1 cellular context compared by ENCODE assay signal in the genomic region with DNA sequence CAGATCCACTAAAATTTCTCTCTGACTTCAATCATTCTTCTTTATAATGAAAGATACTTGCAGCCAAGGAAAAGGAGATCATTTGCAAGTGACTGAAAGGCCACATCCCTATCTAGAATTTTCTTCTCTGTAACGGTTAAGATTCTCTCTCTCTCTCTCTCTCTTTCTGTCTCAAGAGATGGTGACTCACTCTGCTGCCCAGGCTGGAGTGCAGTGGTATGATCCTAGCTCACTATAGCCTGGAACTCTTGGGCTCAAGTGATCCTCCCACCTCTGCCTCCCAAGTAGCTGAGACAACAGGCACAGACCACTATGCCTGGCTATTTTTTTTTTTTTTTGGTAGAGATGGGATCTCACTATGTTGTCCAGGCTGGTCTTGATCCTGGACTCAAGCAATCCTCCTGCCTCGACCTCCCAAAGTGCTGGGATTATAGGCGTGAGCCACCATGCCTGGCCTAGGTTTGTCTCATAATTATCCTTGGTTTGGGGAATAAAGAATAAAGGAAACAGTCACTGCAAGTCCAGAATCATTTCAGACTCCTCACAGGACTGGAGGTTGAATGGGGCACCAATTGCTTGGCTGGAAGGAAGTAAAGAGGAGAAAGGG.
TF ChIP-seq lines count a peak whose summit lies in the region.

No MANE protein-coding gene starts in this region.

TF ChIP-seq in K562, 482 proteins besides CTCF, POLR2A, EP300 and RAD21 (continued from another document):
- TF ChIP-seq RBM39 (optimal IDR thresholded peaks at IDR 0.05; ENCODE audit: low read depth, low read length) (no peak), ZNF121 (CRISPR knock-in tag; conservative IDR thresholded peaks at IDR 0.05) (peak; percentile 93), ZNF584 (CRISPR knock-in tag; IDR thresholded peaks at IDR 0.05; ENCODE audit: low read depth) (no peak), ZNF668 (CRISPR knock-in tag; IDR thresholded peaks at IDR 0.05) (no peak), FOSL1 (tag; conservative IDR thresholded peaks at IDR 0.05) (peak; percentile 90), EZH2 (IDR thresholded peaks at IDR 0.05; ENCODE audit: borderline replicate concordance, low read depth, low read length) (no peak), RBM25 (IDR thresholded peaks at IDR 0.05; ENCODE audit: low read depth, low read length, severe bottlenecking) (peak; percentile 14)
- TF ChIP-seq, protein P1, sequence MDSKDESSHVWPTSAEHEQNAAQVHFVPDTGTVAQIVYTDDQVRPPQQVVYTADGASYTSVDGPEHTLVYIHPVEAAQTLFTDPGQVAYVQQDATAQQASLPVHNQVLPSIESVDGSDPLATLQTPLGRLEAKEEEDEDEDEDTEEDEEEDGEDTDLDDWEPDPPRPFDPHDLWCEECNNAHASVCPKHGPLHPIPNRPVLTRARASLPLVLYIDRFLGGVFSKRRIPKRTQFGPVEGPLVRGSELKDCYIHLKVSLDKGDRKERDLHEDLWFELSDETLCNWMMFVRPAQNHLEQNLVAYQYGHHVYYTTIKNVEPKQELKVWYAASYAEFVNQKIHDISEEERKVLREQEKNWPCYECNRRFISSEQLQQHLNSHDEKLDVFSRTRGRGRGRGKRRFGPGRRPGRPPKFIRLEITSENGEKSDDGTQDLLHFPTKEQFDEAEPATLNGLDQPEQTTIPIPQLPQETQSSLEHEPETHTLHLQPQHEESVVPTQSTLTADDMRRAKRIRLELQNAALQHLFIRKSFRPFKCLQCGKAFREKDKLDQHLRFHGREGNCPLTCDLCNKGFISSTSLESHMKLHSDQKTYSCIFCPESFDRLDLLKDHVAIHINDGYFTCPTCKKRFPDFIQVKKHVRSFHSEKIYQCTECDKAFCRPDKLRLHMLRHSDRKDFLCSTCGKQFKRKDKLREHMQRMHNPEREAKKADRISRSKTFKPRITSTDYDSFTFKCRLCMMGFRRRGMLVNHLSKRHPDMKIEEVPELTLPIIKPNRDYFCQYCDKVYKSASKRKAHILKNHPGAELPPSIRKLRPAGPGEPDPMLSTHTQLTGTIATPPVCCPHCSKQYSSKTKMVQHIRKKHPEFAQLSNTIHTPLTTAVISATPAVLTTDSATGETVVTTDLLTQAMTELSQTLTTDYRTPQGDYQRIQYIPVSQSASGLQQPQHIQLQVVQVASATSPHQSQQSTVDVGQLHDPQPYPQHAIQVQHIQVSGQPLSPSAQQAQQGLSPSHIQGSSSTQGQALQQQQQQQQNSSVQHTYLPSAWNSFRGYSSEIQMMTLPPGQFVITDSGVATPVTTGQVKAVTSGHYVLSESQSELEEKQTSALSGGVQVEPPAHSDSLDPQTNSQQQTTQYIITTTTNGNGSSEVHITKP (IDR thresholded peaks at IDR 0.05; ENCODE audit: partially characterized antibody): peak; percentile 80
- TF ChIP-seq, protein P2, sequence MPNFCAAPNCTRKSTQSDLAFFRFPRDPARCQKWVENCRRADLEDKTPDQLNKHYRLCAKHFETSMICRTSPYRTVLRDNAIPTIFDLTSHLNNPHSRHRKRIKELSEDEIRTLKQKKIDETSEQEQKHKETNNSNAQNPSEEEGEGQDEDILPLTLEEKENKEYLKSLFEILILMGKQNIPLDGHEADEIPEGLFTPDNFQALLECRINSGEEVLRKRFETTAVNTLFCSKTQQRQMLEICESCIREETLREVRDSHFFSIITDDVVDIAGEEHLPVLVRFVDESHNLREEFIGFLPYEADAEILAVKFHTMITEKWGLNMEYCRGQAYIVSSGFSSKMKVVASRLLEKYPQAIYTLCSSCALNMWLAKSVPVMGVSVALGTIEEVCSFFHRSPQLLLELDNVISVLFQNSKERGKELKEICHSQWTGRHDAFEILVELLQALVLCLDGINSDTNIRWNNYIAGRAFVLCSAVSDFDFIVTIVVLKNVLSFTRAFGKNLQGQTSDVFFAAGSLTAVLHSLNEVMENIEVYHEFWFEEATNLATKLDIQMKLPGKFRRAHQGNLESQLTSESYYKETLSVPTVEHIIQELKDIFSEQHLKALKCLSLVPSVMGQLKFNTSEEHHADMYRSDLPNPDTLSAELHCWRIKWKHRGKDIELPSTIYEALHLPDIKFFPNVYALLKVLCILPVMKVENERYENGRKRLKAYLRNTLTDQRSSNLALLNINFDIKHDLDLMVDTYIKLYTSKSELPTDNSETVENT (CRISPR knock-in tag; IDR thresholded peaks at IDR 0.05): no peak
